In the genomic region with DNA sequence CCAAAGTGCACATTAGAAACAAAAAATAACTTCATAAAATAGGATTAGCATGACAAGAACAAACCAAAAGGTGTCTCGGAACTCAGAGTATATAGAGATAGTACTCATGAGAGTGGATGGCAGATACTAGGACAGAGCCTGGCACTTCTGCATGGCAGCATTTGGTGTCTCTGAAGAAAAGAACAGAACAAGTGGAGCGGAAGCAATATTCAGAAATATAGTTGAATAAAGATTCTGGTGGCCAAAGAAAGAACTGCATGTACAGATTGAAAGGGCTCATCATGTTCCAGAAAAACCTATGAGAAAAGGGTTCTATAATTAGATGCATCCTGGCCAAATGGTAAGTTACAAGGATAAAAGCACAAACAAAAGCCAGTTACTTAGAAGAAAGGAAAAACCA, we compare ENCODE assay signal across 16 cellular contexts.
"Had no signal": no experiment of that assay in that cellular context is flagged by ENCODE, and none has a peak within 500 bp of the region (broad histone marks: within the 10 kb centered on the region; RNA-seq: fewer than 3 reads in every experiment).

No MANE protein-coding gene starts in this region.

- H3K36me3 ChIP-seq: thyroid gland had no signal

- DNase-seq: activated CD4-positive, alpha-beta T cell treated with anti-CD3 and anti-CD28 coated beads for 36 hours; activated CD4-positive, alpha-beta T cell treated with anti-CD3 and anti-CD28 coated beads, Interleukin-2, amount 50 U/mL, for 48 hours; activated gamma-delta T cell; dermis blood vessel endothelial cell; effector memory CD8-positive, alpha-beta T cell; head of caudate nucleus; occipital lobe; retina; stimulated activated CD4-positive, alpha-beta T cell treated with anti-CD3 and anti-CD28 coated beads, Interleukin-12 subunit alpha, Interleukin-12 subunit beta, amount 100 ng/mL, for 4 hours; stimulated activated CD4-positive, alpha-beta T cell treated with anti-CD3 and anti-CD28 coated beads, Interleukin-1b, Interleukin-23, amount 100 ng/mL, for 48 hours; stimulated activated CD8-positive, alpha-beta memory T cell treated with anti-CD3 and anti-CD28 coated beads, Interleukin-4, amount 100 ng/mL, for 48 hours; stimulated activated naive CD4-positive, alpha-beta T cell; thyroid gland had no signal

- H3K27ac ChIP-seq: epithelial cell of prostate, thyroid gland had no signal

- ATAC-seq: activated CD4-positive, alpha-beta T cell treated with anti-CD3 and anti-CD28 coated beads for 36 hours; effector memory CD8-positive, alpha-beta T cell; WTC11 had no signal

- H3K4me3 ChIP-seq: lung, thyroid gland had no signal

- H3K27me3 ChIP-seq: thyroid gland had no signal

- H3K9me3 ChIP-seq: thyroid gland had no signal

- H3K4me1 ChIP-seq: thyroid gland had no signal
